In the genomic region with DNA sequence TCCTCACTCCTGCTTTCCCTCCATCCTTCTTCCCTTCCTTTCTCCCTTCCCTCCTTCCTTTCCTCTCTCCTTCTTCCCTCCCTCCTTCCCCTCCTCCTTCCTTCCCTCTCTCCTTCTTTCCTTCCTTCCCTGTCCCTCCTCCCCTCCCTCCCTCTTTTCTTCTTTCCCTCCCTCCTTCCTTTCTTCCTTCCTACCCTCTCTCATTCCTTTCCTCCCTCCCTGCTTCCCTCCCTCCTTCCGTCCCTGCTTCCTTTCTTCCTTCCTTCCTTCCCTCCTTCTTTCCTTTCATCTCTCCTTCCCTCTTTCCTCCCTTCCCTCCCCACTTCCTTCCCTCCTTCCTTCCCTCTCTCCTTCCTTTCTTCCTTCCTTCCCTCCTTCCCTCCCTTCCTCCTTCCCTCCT, we compare ENCODE assay signal across 11 cellular contexts. TPM values are rescaled to one million over a fixed set of nuclear protein-coding genes. Genes with fewer than 3 reads are reported as not detected.
"Had no signal": no experiment of that assay in that cellular context is flagged by ENCODE, and none has a peak within 500 bp of the region (broad histone marks: within the 10 kb centered on the region; RNA-seq: fewer than 3 reads in every experiment).

No MANE protein-coding gene starts in this region.

- H3K4me3 ChIP-seq: K562 had no signal

- H3K9ac ChIP-seq: KMS-11 had no signal

- H3K4me1 Mint-ChIP-seq: IgD-negative memory B cell had no signal

- FAIRE-seq: HepG2, HTR-8/SVneo, K562 had no signal

- H3K27ac ChIP-seq: HL-60, KMS-11 had no signal

- H3K4me2 ChIP-seq: KMS-11 had no signal

- H3K4me3 Mint-ChIP-seq: IgD-negative memory B cell had no signal

- ATAC-seq: HepG2, K562 had no signal

- H3K27ac Mint-ChIP-seq: IgD-negative memory B cell had no signal

- H3K36me3 Mint-ChIP-seq: IgD-negative memory B cell had no signal

- DNase-seq: IMR-90, Karpas-422, KBM-7, KG1 had no signal

RNA-seq across cellular contexts. Expression of a gene that starts 39.0 kb away (rescaled TPM):
- total RNA-seq: HepG2, HT-29, IMR-90, K562 had no signal
- polyA plus RNA-seq: HepG2, IgD-negative memory B cell, K562 had no signal
